In genomic region chr6:4613381-4613780, GRCh38 we compare ENCODE assay signal across 11 cellular contexts.
DNase-seq lines count a peak whose midpoint lies in the region; ATAC-seq and TF ChIP-seq lines count a peak whose summit lies in the region.
"Had no signal": no experiment of that assay in that cellular context is flagged by ENCODE, and none has a peak within 500 bp of the region (broad histone marks: within the 10 kb centered on the region; RNA-seq: fewer than 3 reads in every experiment).

No MANE protein-coding gene starts in this region.

- peaks cover 11 to 19% of the 10 kb centered on the region in 2 donors for H3K27me3 Mint-ChIP-seq in natural killer cell treated with Interleukin-12 subunit alpha and Interleukin-12 subunit beta and Interleukin-15 and Interleukin-18, amount 100 ng/mL, for 72 hours
- peaks cover 10% of the 10 kb centered on the region for H3K27me3 Mint-ChIP-seq in CD4-positive, alpha-beta T cell

- H3K4me2 ChIP-seq in BLaER1, result peak overlapping the region; percentile 24; the same call in 1 of the 2 replicates

- intact Hi-C loops in CD4-positive, alpha-beta T cell (cut with DNase I, micrococcal nuclease), result no loop called here

- no peak overlapping the region for H3K9ac ChIP-seq in BLaER1
- H3K9ac ChIP-seq in stomach smooth muscle (ENCODE audit: low read length in 2 of 2), result no peak overlapping the region

- peaks cover 57% of the 10 kb centered on the region for H3K4me1 ChIP-seq in BLaER1
- peaks cover 41% of the 10 kb centered on the region for H3K4me1 ChIP-seq in stomach smooth muscle (ENCODE audit: control insufficient read depth, insufficient read depth, low read length)

- no peaks in the 10 kb centered on the region for H4K20me1 ChIP-seq in BLaER1

- H3K9me3 Mint-ChIP-seq in natural killer cell treated with Interleukin-12 subunit alpha and Interleukin-12 subunit beta and Interleukin-15 and Interleukin-18, amount 100 ng/mL, for 72 hours, result peaks cover 2% of the 10 kb centered on the region
- H3K9me3 Mint-ChIP-seq in CD4-positive, alpha-beta T cell, result no peaks in the 10 kb centered on the region

- no peaks in the 10 kb centered on the region for H3K27me3 ChIP-seq in BLaER1
- no peaks in the 10 kb centered on the region for H3K27me3 ChIP-seq in stomach smooth muscle (ENCODE audit: control insufficient read depth in 1 of 2, insufficient read depth in 2 of 2, low read length in 2 of 2)
- H3K27me3 ChIP-seq in CD4-positive, alpha-beta T cell (ENCODE audit: control insufficient read depth, insufficient read depth, low read length), result no peaks in the 10 kb centered on the region
- peaks cover 90% of the 10 kb centered on the region for H3K27me3 ChIP-seq in WERI-Rb-1 (ENCODE audit: insufficient read depth, low read depth, severe bottlenecking)
- H3K27me3 ChIP-seq: SJSA1 had no signal

- H3K27ac ChIP-seq in BLaER1 (no peak overlapping the region), stomach smooth muscle (ENCODE audit: low read length) (peak overlapping the region; percentile 31), WERI-Rb-1 (no peak overlapping the region)
- H3K27ac ChIP-seq in CD4-positive, alpha-beta T cell (ENCODE audit: low read depth, low read length), result no peak overlapping the region
- H3K27ac ChIP-seq: SJSA1 had no signal

- H3K36me3 ChIP-seq in BLaER1 (no peaks in the 10 kb centered on the region), stomach smooth muscle (ENCODE audit: control insufficient read depth in 2 of 2, insufficient read depth in 2 of 2, low read length in 2 of 2) (no peaks in the 10 kb centered on the region), WERI-Rb-1 (no peaks in the 10 kb centered on the region)
- H3K36me3 ChIP-seq: SJSA1 had no signal

- no peak overlapping the region for H3K4me3 Mint-ChIP-seq in natural killer cell treated with Interleukin-12 subunit alpha and Interleukin-12 subunit beta and Interleukin-15 and Interleukin-18, amount 100 ng/mL, for 72 hours
- H3K4me3 Mint-ChIP-seq in CD4-positive, alpha-beta T cell, result no peak overlapping the region

- H3K4me1 Mint-ChIP-seq in natural killer cell treated with Interleukin-12 subunit alpha and Interleukin-12 subunit beta and Interleukin-15 and Interleukin-18, amount 100 ng/mL, for 72 hours (ENCODE audit: low read depth in 2 of 2), result peaks cover 47 to 49% of the 10 kb centered on the region in 2 donors
- H3K4me1 Mint-ChIP-seq in CD4-positive, alpha-beta T cell (ENCODE audit: low read depth), result peaks cover 4% of the 10 kb centered on the region

- CTCF ChIA-PET in CD4-positive, alpha-beta T cell (lab: Charles Lee), result no interaction called here

- in situ Hi-C loops in SK-MEL-5 (cut with HindIII; ENCODE audit: low pct_unique_long_range_greater_than_20kb, low sequenced_read_pairs), result no loop called here

- ATAC-seq in natural killer cell treated with Interleukin-12 subunit alpha and Interleukin-12 subunit beta and Interleukin-15 and Interleukin-18, amount 100 ng/mL, for 72 hours, result no peak
- no peak for ATAC-seq in CD4-positive, alpha-beta T cell (ENCODE audit: poor library complexity)

- no peak for TF ChIP-seq CTCF in CD4-positive, alpha-beta T cell (IDR thresholded peaks at IDR 0.05)
- TF ChIP-seq CTCF in WERI-Rb-1 (IDR thresholded peaks at IDR 0.05; ENCODE audit: low read depth, low read length), result no peak

- H3K36me3 Mint-ChIP-seq in natural killer cell treated with Interleukin-12 subunit alpha and Interleukin-12 subunit beta and Interleukin-15 and Interleukin-18, amount 100 ng/mL, for 72 hours, result no peaks in the 10 kb centered on the region
- H3K36me3 Mint-ChIP-seq in CD4-positive, alpha-beta T cell (ENCODE audit: low read depth), result no peaks in the 10 kb centered on the region

- peak overlapping the region; percentile 2 to 9 for H3K27ac Mint-ChIP-seq in natural killer cell treated with Interleukin-12 subunit alpha and Interleukin-12 subunit beta and Interleukin-15 and Interleukin-18, amount 100 ng/mL, for 72 hours
- no peak overlapping the region for H3K27ac Mint-ChIP-seq in CD4-positive, alpha-beta T cell

- H3K4me3 ChIP-seq in BLaER1, result no peak overlapping the region
- H3K4me3 ChIP-seq in stomach smooth muscle (ENCODE audit: low read length in 2 of 2), result no peak overlapping the region
- no peak overlapping the region for H3K4me3 ChIP-seq in WERI-Rb-1 (ENCODE audit: low read depth, low read length)
- H3K4me3 ChIP-seq: SJSA1 had no signal

- DNase-seq in SK-MEL-5 (ENCODE audit: low read depth, low spot score), result peak; percentile 50
- DNase-seq in natural killer cell treated with Interleukin-12 subunit alpha and Interleukin-12 subunit beta and Interleukin-15 and Interleukin-18, amount 100 ng/mL, for 72 hours (ENCODE audit: low spot score), result no peak
- no peak for DNase-seq in CD4-positive, alpha-beta T cell
- DNase-seq in WERI-Rb-1, result no peak
- DNase-seq in NCI-H1694 (lab: John Stamatoyannopoulos, UW), result no peak
- DNase-seq: DMS79, NCI-H1417 treated with DMSO at 0.1 percent for 48 hours, NCI-H1930 had no signal

- POLR2A ChIA-PET in CD4-positive, alpha-beta T cell (lab: Charles Lee), result no interaction called here

- H3K9me3 ChIP-seq in BLaER1 (0 out of 2 replicates have a peak, but pooled peaks cover 17% of the 10 kb centered on the region), stomach smooth muscle (ENCODE audit: control insufficient read depth in 2 of 2, low read length in 2 of 2) (no peaks in the 10 kb centered on the region), WERI-Rb-1 (ENCODE audit: severe bottlenecking) (peaks cover 16% of the 10 kb centered on the region)
- H3K9me3 ChIP-seq in CD4-positive, alpha-beta T cell (ENCODE audit: control insufficient read depth, low read length), result no peaks in the 10 kb centered on the region
- H3K9me3 ChIP-seq: SJSA1 had no signal
